In the genomic region with DNA sequence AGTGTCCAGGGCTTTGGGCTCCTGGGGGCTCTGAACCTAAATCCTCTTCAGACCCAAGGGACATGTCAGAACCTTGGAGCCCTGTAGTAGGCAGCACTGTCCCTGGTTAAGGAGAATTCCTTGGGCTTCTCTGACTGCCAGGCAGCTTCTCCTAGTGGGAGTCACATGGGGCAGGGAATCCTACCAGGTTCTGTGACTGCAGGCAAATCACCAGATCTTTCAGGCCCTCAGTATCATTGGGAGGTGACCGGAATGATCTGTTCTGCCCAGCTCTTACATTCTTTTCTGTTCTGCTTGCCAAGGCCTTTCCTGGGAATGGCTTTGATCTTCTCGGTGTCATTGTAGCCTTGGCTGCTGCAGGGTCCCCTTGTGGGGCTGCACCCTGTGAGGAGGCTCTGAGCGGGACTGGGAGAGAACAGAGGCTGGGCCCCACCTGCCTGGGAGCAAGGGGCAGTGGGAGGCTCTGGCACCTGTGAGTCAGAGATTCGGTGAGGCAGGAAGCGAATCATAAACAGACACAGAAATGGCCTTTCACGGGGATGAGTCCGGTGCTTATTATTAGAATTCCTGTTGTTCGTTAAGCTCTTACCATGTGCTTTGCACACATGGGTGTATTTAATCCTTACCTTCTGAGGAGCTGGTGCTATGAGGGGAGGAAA, we compare ENCODE assay signal across 1 cellular context.
A peak's percentile ranks its signal among the peaks of the same experiment; 100 is the strongest.
TF ChIP-seq lines count a peak whose summit lies in the region.

No MANE protein-coding gene starts in this region.

TF ChIP-seq in HepG2, 621 proteins besides CTCF, POLR2A, EP300 and RAD21 (continued from another document):
- TF ChIP-seq, protein P1, sequence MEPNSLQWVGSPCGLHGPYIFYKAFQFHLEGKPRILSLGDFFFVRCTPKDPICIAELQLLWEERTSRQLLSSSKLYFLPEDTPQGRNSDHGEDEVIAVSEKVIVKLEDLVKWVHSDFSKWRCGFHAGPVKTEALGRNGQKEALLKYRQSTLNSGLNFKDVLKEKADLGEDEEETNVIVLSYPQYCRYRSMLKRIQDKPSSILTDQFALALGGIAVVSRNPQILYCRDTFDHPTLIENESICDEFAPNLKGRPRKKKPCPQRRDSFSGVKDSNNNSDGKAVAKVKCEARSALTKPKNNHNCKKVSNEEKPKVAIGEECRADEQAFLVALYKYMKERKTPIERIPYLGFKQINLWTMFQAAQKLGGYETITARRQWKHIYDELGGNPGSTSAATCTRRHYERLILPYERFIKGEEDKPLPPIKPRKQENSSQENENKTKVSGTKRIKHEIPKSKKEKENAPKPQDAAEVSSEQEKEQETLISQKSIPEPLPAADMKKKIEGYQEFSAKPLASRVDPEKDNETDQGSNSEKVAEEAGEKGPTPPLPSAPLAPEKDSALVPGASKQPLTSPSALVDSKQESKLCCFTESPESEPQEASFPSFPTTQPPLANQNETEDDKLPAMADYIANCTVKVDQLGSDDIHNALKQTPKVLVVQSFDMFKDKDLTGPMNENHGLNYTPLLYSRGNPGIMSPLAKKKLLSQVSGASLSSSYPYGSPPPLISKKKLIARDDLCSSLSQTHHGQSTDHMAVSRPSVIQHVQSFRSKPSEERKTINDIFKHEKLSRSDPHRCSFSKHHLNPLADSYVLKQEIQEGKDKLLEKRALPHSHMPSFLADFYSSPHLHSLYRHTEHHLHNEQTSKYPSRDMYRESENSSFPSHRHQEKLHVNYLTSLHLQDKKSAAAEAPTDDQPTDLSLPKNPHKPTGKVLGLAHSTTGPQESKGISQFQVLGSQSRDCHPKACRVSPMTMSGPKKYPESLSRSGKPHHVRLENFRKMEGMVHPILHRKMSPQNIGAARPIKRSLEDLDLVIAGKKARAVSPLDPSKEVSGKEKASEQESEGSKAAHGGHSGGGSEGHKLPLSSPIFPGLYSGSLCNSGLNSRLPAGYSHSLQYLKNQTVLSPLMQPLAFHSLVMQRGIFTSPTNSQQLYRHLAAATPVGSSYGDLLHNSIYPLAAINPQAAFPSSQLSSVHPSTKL (CRISPR knock-in tag; IDR thresholded peaks at IDR 0.05), result peak; percentile 41; the same call in 1 of the 2 replicates
- TF ChIP-seq GTF3A (CRISPR knock-in tag; conservative IDR thresholded peaks at IDR 0.05), result no peak
- TF ChIP-seq FOXJ3 (CRISPR knock-in tag; IDR thresholded peaks at IDR 0.05; ENCODE audit: borderline replicate concordance), result no peak
- no peak for TF ChIP-seq IRX3 (CRISPR knock-in tag; IDR thresholded peaks at IDR 0.05; ENCODE audit: borderline replicate concordance, low read depth)
- TF ChIP-seq ZNF510 (CRISPR knock-in tag; IDR thresholded peaks at IDR 0.05; ENCODE audit: low read depth), result no peak
- TF ChIP-seq ZNF557 (CRISPR knock-in tag; IDR thresholded peaks at IDR 0.05), result no peak
- TF ChIP-seq, protein P2, sequence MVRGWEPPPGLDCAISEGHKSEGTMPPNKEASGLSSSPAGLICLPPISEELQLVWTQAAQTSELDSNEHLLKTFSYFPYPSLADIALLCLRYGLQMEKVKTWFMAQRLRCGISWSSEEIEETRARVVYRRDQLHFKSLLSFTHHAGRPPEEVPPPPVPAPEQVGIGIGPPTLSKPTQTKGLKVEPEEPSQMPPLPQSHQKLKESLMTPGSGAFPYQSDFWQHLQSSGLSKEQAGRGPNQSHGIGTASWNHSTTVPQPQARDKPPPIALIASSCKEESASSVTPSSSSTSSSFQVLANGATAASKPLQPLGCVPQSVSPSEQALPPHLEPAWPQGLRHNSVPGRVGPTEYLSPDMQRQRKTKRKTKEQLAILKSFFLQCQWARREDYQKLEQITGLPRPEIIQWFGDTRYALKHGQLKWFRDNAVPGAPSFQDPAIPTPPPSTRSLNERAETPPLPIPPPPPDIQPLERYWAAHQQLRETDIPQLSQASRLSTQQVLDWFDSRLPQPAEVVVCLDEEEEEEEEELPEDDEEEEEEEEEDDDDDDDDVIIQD (CRISPR knock-in tag; IDR thresholded peaks at IDR 0.05; ENCODE audit: low read depth), result peak; percentile 45; the same call in 1 of the 2 replicates
- no peak for TF ChIP-seq MXD4 (CRISPR knock-in tag; IDR thresholded peaks at IDR 0.05)
- TF ChIP-seq GATAD2A (CRISPR knock-in tag; IDR thresholded peaks at IDR 0.05), result peak; percentile 28; the same call in 1 of the 2 replicates
- peak; percentile 30; the same call in 1 of the 2 replicates for TF ChIP-seq TARDBP (CRISPR knock-in tag; IDR thresholded peaks at IDR 0.05)
- TF ChIP-seq, protein P3, sequence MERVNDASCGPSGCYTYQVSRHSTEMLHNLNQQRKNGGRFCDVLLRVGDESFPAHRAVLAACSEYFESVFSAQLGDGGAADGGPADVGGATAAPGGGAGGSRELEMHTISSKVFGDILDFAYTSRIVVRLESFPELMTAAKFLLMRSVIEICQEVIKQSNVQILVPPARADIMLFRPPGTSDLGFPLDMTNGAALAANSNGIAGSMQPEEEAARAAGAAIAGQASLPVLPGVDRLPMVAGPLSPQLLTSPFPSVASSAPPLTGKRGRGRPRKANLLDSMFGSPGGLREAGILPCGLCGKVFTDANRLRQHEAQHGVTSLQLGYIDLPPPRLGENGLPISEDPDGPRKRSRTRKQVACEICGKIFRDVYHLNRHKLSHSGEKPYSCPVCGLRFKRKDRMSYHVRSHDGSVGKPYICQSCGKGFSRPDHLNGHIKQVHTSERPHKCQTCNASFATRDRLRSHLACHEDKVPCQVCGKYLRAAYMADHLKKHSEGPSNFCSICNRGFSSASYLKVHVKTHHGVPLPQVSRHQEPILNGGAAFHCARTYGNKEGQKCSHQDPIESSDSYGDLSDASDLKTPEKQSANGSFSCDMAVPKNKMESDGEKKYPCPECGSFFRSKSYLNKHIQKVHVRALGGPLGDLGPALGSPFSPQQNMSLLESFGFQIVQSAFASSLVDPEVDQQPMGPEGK (CRISPR knock-in tag; IDR thresholded peaks at IDR 0.05), result 0 out of 2 replicates have a peak, but pooled peaks have one; percentile 29
- TF ChIP-seq TGIF2 (CRISPR knock-in tag; IDR thresholded peaks at IDR 0.05), result no peak
- TF ChIP-seq, protein P4, sequence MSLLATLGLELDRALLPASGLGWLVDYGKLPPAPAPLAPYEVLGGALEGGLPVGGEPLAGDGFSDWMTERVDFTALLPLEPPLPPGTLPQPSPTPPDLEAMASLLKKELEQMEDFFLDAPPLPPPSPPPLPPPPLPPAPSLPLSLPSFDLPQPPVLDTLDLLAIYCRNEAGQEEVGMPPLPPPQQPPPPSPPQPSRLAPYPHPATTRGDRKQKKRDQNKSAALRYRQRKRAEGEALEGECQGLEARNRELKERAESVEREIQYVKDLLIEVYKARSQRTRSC (CRISPR knock-in tag; IDR thresholded peaks at IDR 0.05; ENCODE audit: low read depth), result no peak
